ENCODE assay signal across 1 cellular context in genomic region chr9:136747161-136748060, GRCh38.
A peak's percentile ranks its signal among the peaks of the same experiment; 100 is the strongest.
TF ChIP-seq lines count a peak whose summit lies in the region.

No MANE protein-coding gene starts in this region.

TF ChIP-seq in K562, 482 proteins besides CTCF, POLR2A, EP300 and RAD21:
- TF ChIP-seq ZBTB33 (CRISPR knock-in tag; IDR thresholded peaks at IDR 0.05) (peak; percentile 68), ZNF316 (IDR thresholded peaks at IDR 0.05) (no peak), PTBP1 (IDR thresholded peaks at IDR 0.05; ENCODE audit: low read depth, low read length) (0 out of 2 replicates have a peak, but pooled peaks have one; percentile 48)
